ENCODE assay signal across 1 cellular context in the genomic region with DNA sequence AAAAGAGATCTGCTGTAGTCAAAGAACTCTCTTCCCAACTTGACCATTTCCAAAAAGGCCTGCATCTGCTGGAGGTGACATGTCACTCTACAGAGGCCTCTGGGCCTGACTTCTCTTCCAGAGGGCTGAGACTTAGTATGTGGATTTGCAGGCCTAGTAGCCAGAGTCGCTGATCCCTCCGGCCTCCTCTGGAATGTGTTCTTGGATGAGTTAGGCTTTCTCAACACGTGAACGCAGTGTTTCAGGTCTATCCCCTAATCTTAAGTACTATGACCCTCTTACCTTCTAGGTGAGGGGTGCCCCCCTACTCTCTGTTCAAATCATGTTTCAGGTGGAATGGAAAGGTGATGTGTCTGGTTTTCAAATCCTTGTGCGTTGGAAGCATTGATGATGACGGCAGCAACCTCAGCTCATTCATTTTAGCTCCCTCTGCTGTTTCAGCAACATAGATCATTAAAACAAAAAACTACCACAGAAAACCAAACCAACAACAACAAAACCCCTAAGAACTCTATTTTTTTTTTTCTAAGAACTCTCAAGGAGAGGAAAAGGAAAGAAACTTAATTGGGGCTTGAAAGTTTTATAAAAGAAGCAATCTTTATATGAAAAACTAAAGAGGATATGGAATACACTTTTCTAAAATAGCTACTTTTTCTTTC.
A peak's percentile ranks its signal among the peaks of the same experiment; 100 is the strongest.
TF ChIP-seq lines count a peak whose summit lies in the region.

No MANE protein-coding gene starts in this region.

TF ChIP-seq in IMR-90, 13 proteins besides CTCF, POLR2A, EP300 and RAD21:
- TF ChIP-seq MXI1 (IDR thresholded peaks at IDR 0.05; ENCODE audit: borderline replicate concordance, low read depth, low read length): no peak
- peak; percentile 51 for TF ChIP-seq SMC3 (IDR thresholded peaks at IDR 0.05; ENCODE audit: low read depth, low read length)
TF ChIP-seq in IMR-90: peak in this region for 1.
